In genomic region chr16:85309656-85310587, GRCh38 we compare ENCODE assay signal across 8 cellular contexts.
DNase-seq lines count a peak whose midpoint lies in the region; ATAC-seq and TF ChIP-seq lines count a peak whose summit lies in the region.

No MANE protein-coding gene starts in this region.

- intact Hi-C loops in heart right ventricle (cut with DNase I) (loop anchor here in 4 of 10 donors (5.0 to 10.0 kb wide), 5 partner anchors 85 to 405 kb away; partner anchors contain the start of gene GSE1 (in 3 of the 4)), spleen (cut with DNase I; ENCODE audit: low total_unique reads) (no loop called here)

- H4K20me1 ChIP-seq in SU-DHL-6 (ENCODE audit: low read depth, low read length), result no peaks in the 10 kb centered on the region

- H3K27ac ChIP-seq in SU-DHL-6 (ENCODE audit: low read depth, low read length) (peak overlapping the region; percentile 91), heart right ventricle (peak overlapping the region in 8 of 10 donors; percentile 31 to 77 (median 52)), spleen (peak overlapping the region; percentile 68 to 92 (median 80))

- TF ChIP-seq CTCF in SU-DHL-6 (IDR thresholded peaks at IDR 0.05; ENCODE audit: insufficient read depth, low read length, poor library complexity, severe bottlenecking) (no peak), heart right ventricle (IDR thresholded peaks at IDR 0.05) (no peak), spleen (IDR thresholded peaks at IDR 0.05 in 8 of 11, conservative IDR thresholded peaks at IDR 0.05 in 3 of 11) (peak in 1 of 11 experiments; percentile 2)

- H3K79me2 ChIP-seq in SU-DHL-6 (ENCODE audit: insufficient read depth, low read length), result no peaks in the 10 kb centered on the region

- H3K4me1 ChIP-seq in heart right ventricle (peaks cover 17 to 82% (median 64%) of the 10 kb centered on the region in 9 donors), spleen (peaks cover 49 to 100% (median 88%) of the 10 kb centered on the region in 6 donors)

- no peak overlapping the region for H3K4me3 ChIP-seq in SU-DHL-6 (ENCODE audit: insufficient read depth, low read length, poor library complexity, severe bottlenecking)
- peak overlapping the region in 1 of 10 donors; percentile 33 for H3K4me3 ChIP-seq in heart right ventricle
- peak overlapping the region in 4 of 8 donors; percentile 8 to 60 (median 22) for H3K4me3 ChIP-seq in spleen

- peak overlapping the region; percentile 49 for H3K4me2 ChIP-seq in SU-DHL-6 (ENCODE audit: low read depth, low read length, poor library complexity, severe bottlenecking)

- WGBS in heart right ventricle, 2 donors, result 72% methylated on average over 37 of the region's 37 CpGs
- 23 to 39% (median 31%) methylated on average over 26 to 37 of the region's 37 CpGs for WGBS in spleen, 5 donors

- H3F3A ChIP-seq in SU-DHL-6 (ENCODE audit: insufficient read depth), result peaks cover 19% of the 10 kb centered on the region

- TF ChIP-seq POLR2A in spleen (IDR thresholded peaks at IDR 0.05), result no peak

- ATAC-seq in heart right ventricle (peak; percentile 12 to 71 (median 30)), esophagus mucosa (no peak), GM21576 (IDR thresholded peaks at IDR 0.05; ENCODE audit: unreplicated experiment) (no peak)

- no peaks in the 10 kb centered on the region for H3K9me2 ChIP-seq in SU-DHL-6 (replicated peaks; ENCODE audit: insufficient read depth, low read length)

- peak overlapping the region; percentile 34; the same call in 1 of the 2 replicates for H3K9ac ChIP-seq in SU-DHL-6 (ENCODE audit: low read length)

- DNase-seq in activated CD4-positive, alpha-beta T cell treated with anti-CD3 and anti-CD28 coated beads for 48 hours, result peak; percentile 19
- DNase-seq in activated CD4-positive, alpha-beta T cell treated with anti-CD3 and anti-CD28 coated beads, Interleukin-2, amount 50 U/mL, for 1 hour, result no peak
- peak in 1 of 2 donors; percentile 52 for DNase-seq in heart right ventricle
- DNase-seq in spleen, result peak; percentile 90
- DNase-seq in activated gamma-delta T cell treated with Interleukin-2 at 50 U/mL for 16 hours, result no peak

- H3K36me3 ChIP-seq in SU-DHL-6 (ENCODE audit: low read length) (no peaks in the 10 kb centered on the region), heart right ventricle (no peaks in the 10 kb centered on the region), spleen (no peaks in the 10 kb centered on the region)

- no peaks in the 10 kb centered on the region for H3K27me3 ChIP-seq in SU-DHL-6 (ENCODE audit: low read length)
- H3K27me3 ChIP-seq in heart right ventricle, result peaks cover 0 to 12% (median 0%) of the 10 kb centered on the region in 7 donors
- peaks cover 0 to 16% (median 0%) of the 10 kb centered on the region in 7 donors for H3K27me3 ChIP-seq in spleen (replicated peaks in 1 of 7)

- H3K9me3 ChIP-seq in SU-DHL-6 (ENCODE audit: insufficient read depth, low read length) (no peaks in the 10 kb centered on the region), heart right ventricle (no peaks in the 10 kb centered on the region), spleen (no peaks in the 10 kb centered on the region)

- H2AFZ ChIP-seq in SU-DHL-6 (ENCODE audit: low read depth, low read length, severe bottlenecking), result no peak overlapping the region

Comparison
In these comparisons a context has a peak if more than half of its experiments do, and no peak if none do; other contexts are left out.
1. DNase-seq: peak in activated CD4-positive, alpha-beta T cell treated with anti-CD3 and anti-CD28 coated beads for 48 hours (single experiment) and spleen (single experiment); none in activated CD4-positive, alpha-beta T cell treated with anti-CD3 and anti-CD28 coated beads, Interleukin-2, amount 50 U/mL, for 1 hour (single experiment) and activated gamma-delta T cell treated with Interleukin-2 at 50 U/mL for 16 hours (single experiment).
2. ATAC-seq: peak in heart right ventricle (8 of 8); none in esophagus mucosa (single experiment) and GM21576 (single experiment).
3. Peak in every context shown above with its lines, with median percentiles within 50 percentile points of each other: H3K27ac ChIP-seq.